21 cellular contexts compared by ENCODE assay signal in genomic region chr11:37394236-37394870, GRCh38.
A peak's percentile ranks its signal among the peaks of the same experiment; 100 is the strongest.
DNase-seq lines count a peak whose midpoint lies in the region; ATAC-seq, FAIRE-seq and TF ChIP-seq lines count a peak whose summit lies in the region.
"Had no signal": no experiment of that assay in that cellular context is flagged by ENCODE, and none has a peak within 500 bp of the region (broad histone marks: within the 10 kb centered on the region; RNA-seq: fewer than 3 reads in every experiment).

No MANE protein-coding gene starts in this region.

- no peak overlapping the region for H3K23ac ChIP-seq in H1 (ENCODE audit: insufficient read length)

- no peak overlapping the region for H2BK12ac ChIP-seq in H1 (ENCODE audit: low read depth, low read length)

- H2BK120ac ChIP-seq in H1 (replicated peaks; ENCODE audit: low read depth, low read length), result no peak overlapping the region

- H3K27ac ChIP-seq in H1 (ENCODE audit: low read depth, low read length), result no peak overlapping the region
- no peak overlapping the region; a peak in 1 of 4 replicates for H3K27ac ChIP-seq in SK-N-SH (ENCODE audit: low read depth in 2 of 2, low read length in 1 of 2)
- H3K27ac ChIP-seq: GM23248 had no signal

- peaks cover 16 to 20% of the 10 kb centered on the region in 2 experiments for H3K9me3 ChIP-seq in H1 (ENCODE audit: insufficient read depth in 2 of 2, low read depth in 1 of 2, low read length in 1 of 2)
- H3K9me3 ChIP-seq in SK-N-SH, result peaks cover 14% of the 10 kb centered on the region; the same call in 1 of the 2 replicates

- no peak for TF ChIP-seq CTCF in H1 (IDR thresholded peaks at IDR 0.05; ENCODE audit: control extremely low read depth in 1 of 3, insufficient read depth in 1 of 3, low read depth in 1 of 3, low read length in 3 of 3)
- TF ChIP-seq CTCF in SK-N-SH (IDR thresholded peaks at IDR 0.05), result no peak

- POLR2A ChIA-PET in H1 (lab: Charles Lee; ENCODE audit: partially characterized antibody) (no interaction called here), SK-N-SH (lab: Yijun Ruan, JAX) (no interaction called here)

- H3K9me3 Mint-ChIP-seq in activated CD8-positive, alpha-beta memory T cell treated with anti-CD3 and anti-CD28 coated beads, Interleukin-2, amount 10 ng/mL, durations not matched to agents 7 days and 5 days (ENCODE audit: low read depth), result peaks cover 13% of the 10 kb centered on the region

- H3K4me3 ChIP-seq in H1 (ENCODE audit: extremely low read depth in 1 of 4, insufficient read depth in 2 of 4, low read depth in 3 of 4, low read length in 4 of 4), result no peak overlapping the region
- no peak overlapping the region for H3K4me3 ChIP-seq in SK-N-SH (ENCODE audit: low read depth in 2 of 2, low read length in 1 of 2)
- H3K4me3 ChIP-seq: GM23248 had no signal

- H3K4me2 ChIP-seq in H1 (ENCODE audit: insufficient read depth in 1 of 2, low read depth in 2 of 2, low read length in 2 of 2) (no peak overlapping the region), SK-N-SH (no peak overlapping the region)

- no peak for ATAC-seq in activated CD8-positive, alpha-beta memory T cell treated with anti-CD3 and anti-CD28 coated beads, Interleukin-2, amount 10 ng/mL, durations not matched to agents 7 days and 5 days
- ATAC-seq in HG03097 (IDR thresholded peaks at IDR 0.05; ENCODE audit: low FRiP score, unreplicated experiment), result no peak
- ATAC-seq: HepG2 had no signal

- no peak overlapping the region for H3K56ac ChIP-seq in H1 (replicated peaks; ENCODE audit: insufficient read length, low read depth, low read length)

- H3K79me2 ChIP-seq in H1 (ENCODE audit: control insufficient read depth in 1 of 2, insufficient read depth in 2 of 2, low read length in 2 of 2), result no peaks in the 10 kb centered on the region
- no peaks in the 10 kb centered on the region for H3K79me2 ChIP-seq in SK-N-SH (ENCODE audit: insufficient read depth)

- H4K20me1 ChIP-seq in H1 (replicated peaks in 1 of 2; ENCODE audit: control insufficient read depth in 1 of 2, insufficient read depth in 2 of 2, low read length in 2 of 2), result no peaks in the 10 kb centered on the region
- no peaks in the 10 kb centered on the region for H4K20me1 ChIP-seq in SK-N-SH (ENCODE audit: insufficient read depth)

- H3K27me3 ChIP-seq in H1 (replicated peaks in 1 of 4; ENCODE audit: control insufficient read depth in 3 of 4, extremely low read depth in 1 of 4, insufficient read depth in 3 of 4, low read length in 3 of 4), result no peaks in the 10 kb centered on the region
- H3K27me3 ChIP-seq in SK-N-SH (ENCODE audit: insufficient read depth), result no peaks in the 10 kb centered on the region

- no peak overlapping the region for H4K5ac ChIP-seq in H1 (ENCODE audit: insufficient read length, low read depth, low read length)

- H3K36me3 Mint-ChIP-seq in activated CD8-positive, alpha-beta memory T cell treated with anti-CD3 and anti-CD28 coated beads, Interleukin-2, amount 10 ng/mL, durations not matched to agents 7 days and 5 days, result no peaks in the 10 kb centered on the region
- H3K36me3 Mint-ChIP-seq: CD4-positive, CD25-positive, alpha-beta regulatory T cell had no signal

- TF ChIP-seq RAD21 in H1 (IDR thresholded peaks at IDR 0.05 in 1 of 2, conservative IDR thresholded peaks at IDR 0.05 in 1 of 2; ENCODE audit: low read depth in 2 of 2, low read length in 2 of 2), result no peak
- TF ChIP-seq RAD21 in SK-N-SH (IDR thresholded peaks at IDR 0.05; ENCODE audit: low read length), result no peak

- no peaks in the 10 kb centered on the region for H3K23me2 ChIP-seq in H1 (ENCODE audit: low read depth, low read length)

- no peaks in the 10 kb centered on the region for H3F3A ChIP-seq in SK-N-SH (replicated peaks; ENCODE audit: insufficient read depth)

- H2BK20ac ChIP-seq in H1 (ENCODE audit: low read length), result no peak overlapping the region

- H3K4me1 ChIP-seq in H1 (replicated peaks in 1 of 4; ENCODE audit: control insufficient read depth in 3 of 4, insufficient read depth in 4 of 4, low read length in 3 of 4) (no peaks in the 10 kb centered on the region), SK-N-SH (ENCODE audit: control insufficient read depth in 1 of 2, insufficient read depth in 2 of 2, low read depth in 1 of 2, low read length in 1 of 2) (no peaks in the 10 kb centered on the region; a peak in 1 of 4 replicates)

- H3K4ac ChIP-seq in H1 (replicated peaks; ENCODE audit: insufficient read length, low read depth, low read length), result no peak overlapping the region

- peak; percentile 7 for DNase-seq in HT-29 (ENCODE audit: low spot score)
- DNase-seq in NCI-H2227 treated with DMSO at 0.1 percent for 48 hours (lab: John Stamatoyannopoulos, UW), result peak; percentile 1
- DNase-seq in H1 (ENCODE audit: low read depth in 1 of 2, low spot score in 2 of 2), result no peak
- peak; percentile 1 for DNase-seq in retina
- no peak for DNase-seq in activated CD8-positive, alpha-beta memory T cell treated with anti-CD3 and anti-CD28 coated beads, Interleukin-2, amount 10 ng/mL, durations not matched to agents 7 days and 5 days
- no peak for DNase-seq in SK-N-SH
- DNase-seq: ACHN; Calu3; CD4-positive, CD25-positive, alpha-beta regulatory T cell; DMS79 treated with DMSO at 0.1 percent for 48 hours; GDM1; GM23248; NCI-H1092; NCI-H1694; NCI-H2107; NCI-H446 treated with DMSO at 0.1 percent for 48 hours; NCI-H748 treated with DMSO at 0.1 percent for 48 hours; SHP77 had no signal

- H2BK15ac ChIP-seq in H1 (ENCODE audit: low read length), result no peak overlapping the region

- 73% methylated on average over 1 of the region's 1 CpG; no CpG with 5 or more reads in 1 of the 2 experiments for WGBS in H1 (ENCODE audit: extremely low coverage in 1 of 2, insufficient coverage in 1 of 2, insufficient read length in 1 of 2, insufficient replicate concordance in 2 of 2, low coverage in 1 of 2, low lambda C conversion rate in 2 of 2, missing lambda C conversion rate in 1 of 2), 2 experiments
- 0% methylated on average over 1 of the region's 1 CpG for WGBS in SK-N-SH (ENCODE audit: low lambda C conversion rate)

- no peak overlapping the region for H3K18ac ChIP-seq in H1 (ENCODE audit: extremely low read depth, low read length)

- no peak overlapping the region for H4K8ac ChIP-seq in H1 (ENCODE audit: extremely low read depth, insufficient read depth, low read length)

- H3K36me3 ChIP-seq in H1 (ENCODE audit: control insufficient read depth in 2 of 4, insufficient read depth in 4 of 4, low read length in 3 of 4) (0 out of 8 replicates have a peak, but pooled peaks cover 0 to 2% (median 0%) of the 10 kb centered on the region in 4 experiments), SK-N-SH (replicated peaks in 1 of 2; ENCODE audit: control insufficient read depth in 1 of 2, insufficient read depth in 2 of 2, low read length in 1 of 2) (no peaks in the 10 kb centered on the region)

- H3K9ac ChIP-seq in H1 (replicated peaks in 1 of 4; ENCODE audit: extremely low read depth in 1 of 4, low read depth in 3 of 4, low read length in 3 of 4), result no peak overlapping the region
- no peak overlapping the region for H3K9ac ChIP-seq in SK-N-SH
- H3K9ac ChIP-seq: GM23248 had no signal

- no peaks in the 10 kb centered on the region for H3K9me2 ChIP-seq in SK-N-SH

- no peak overlapping the region for H3K4me3 Mint-ChIP-seq in activated CD8-positive, alpha-beta memory T cell treated with anti-CD3 and anti-CD28 coated beads, Interleukin-2, amount 10 ng/mL, durations not matched to agents 7 days and 5 days
- H3K4me3 Mint-ChIP-seq: CD4-positive, CD25-positive, alpha-beta regulatory T cell had no signal

- no peaks in the 10 kb centered on the region for H3K27me3 Mint-ChIP-seq in activated CD8-positive, alpha-beta memory T cell treated with anti-CD3 and anti-CD28 coated beads, Interleukin-2, amount 10 ng/mL, durations not matched to agents 7 days and 5 days
- H3K27me3 Mint-ChIP-seq: CD4-positive, CD25-positive, alpha-beta regulatory T cell had no signal

- TF ChIP-seq EP300 in H1 (IDR thresholded peaks at IDR 0.05; ENCODE audit: borderline replicate concordance in 1 of 2, low read depth in 2 of 2, low read length in 2 of 2) (no peak), SK-N-SH (IDR thresholded peaks at IDR 0.05; ENCODE audit: borderline replicate concordance in 1 of 2, low read depth in 1 of 2, low read length in 1 of 2) (no peak)

- H3K79me1 ChIP-seq in H1 (ENCODE audit: low read depth, low read length), result no peaks in the 10 kb centered on the region

- H2AFZ ChIP-seq in H1 (ENCODE audit: low read length) (no peak overlapping the region), SK-N-SH (ENCODE audit: low read depth) (no peak overlapping the region)
- H2AFZ ChIP-seq: GM23248 had no signal

- no peak for FAIRE-seq in H1 (lab: Jason Lieb, UNC)
- FAIRE-seq: HepG2, RCC 7860 had no signal

- H2AK5ac ChIP-seq in H1 (ENCODE audit: low read depth, low read length), result no peak overlapping the region

- no peak overlapping the region for H4K91ac ChIP-seq in H1 (replicated peaks; ENCODE audit: insufficient read length, low read length)

- CTCF ChIA-PET in H1 (lab: Charles Lee; ENCODE audit: partially characterized antibody), result no interaction called here
- CTCF ChIA-PET in activated CD8-positive, alpha-beta memory T cell treated with anti-CD3 and anti-CD28 coated beads, Interleukin-2, amount 10 ng/mL, durations not matched to agents 7 days and 5 days (lab: Charles Lee), result no interaction called here
- CTCF ChIA-PET in SK-N-SH (lab: Yijun Ruan, JAX), result no interaction called here

- TF ChIP-seq POLR2A in H1 (IDR thresholded peaks at IDR 0.05; ENCODE audit: control extremely low read depth in 1 of 2, low read depth in 2 of 2, low read length in 2 of 2), result no peak

- H3K27ac Mint-ChIP-seq in activated CD8-positive, alpha-beta memory T cell treated with anti-CD3 and anti-CD28 coated beads, Interleukin-2, amount 10 ng/mL, durations not matched to agents 7 days and 5 days, result no peak overlapping the region
- H3K27ac Mint-ChIP-seq: CD4-positive, CD25-positive, alpha-beta regulatory T cell had no signal

- no peaks in the 10 kb centered on the region for H3K4me1 Mint-ChIP-seq in activated CD8-positive, alpha-beta memory T cell treated with anti-CD3 and anti-CD28 coated beads, Interleukin-2, amount 10 ng/mL, durations not matched to agents 7 days and 5 days
- H3K4me1 Mint-ChIP-seq: CD4-positive, CD25-positive, alpha-beta regulatory T cell had no signal

- H3K14ac ChIP-seq in H1 (ENCODE audit: insufficient read length), result no peak overlapping the region

- no peak overlapping the region for H2BK5ac ChIP-seq in H1 (ENCODE audit: low read depth, low read length)

TF ChIP-seq in H1, 55 proteins besides CTCF, POLR2A, EP300 and RAD21 (continues in another document):
- TF ChIP-seq BRCA1 (IDR thresholded peaks at IDR 0.05; ENCODE audit: low read depth, low read length) (no peak), BCL11A (IDR thresholded peaks at IDR 0.05; ENCODE audit: low read depth in 2 of 2, low read length in 2 of 2) (no peak), SP2 (IDR thresholded peaks at IDR 0.05; ENCODE audit: low read length) (no peak), TEAD4 (IDR thresholded peaks at IDR 0.05; ENCODE audit: low read depth, low read length) (no peak)

TF ChIP-seq in SK-N-SH, 30 proteins besides CTCF, POLR2A, EP300 and RAD21 (continues in another document):
- TF ChIP-seq NFIC (IDR thresholded peaks at IDR 0.05; ENCODE audit: borderline replicate concordance) (no peak), TCF12 (IDR thresholded peaks at IDR 0.05) (no peak), MEF2A (IDR thresholded peaks at IDR 0.05; ENCODE audit: borderline replicate concordance, low read depth) (no peak)

Comparison
In these comparisons a context has a peak if more than half of its experiments do, and no peak if none do; other contexts are left out.
1. DNase-seq: peak in HT-29 (single experiment), NCI-H2227 treated with DMSO at 0.1 percent for 48 hours (single experiment) and retina (single experiment); none in H1 (0 of 2), activated CD8-positive, alpha-beta memory T cell treated with anti-CD3 and anti-CD28 coated beads, Interleukin-2, amount 10 ng/mL, durations not matched to agents 7 days and 5 days (single experiment) and SK-N-SH (single experiment).